29 cellular contexts compared by ENCODE assay signal in the genomic region with DNA sequence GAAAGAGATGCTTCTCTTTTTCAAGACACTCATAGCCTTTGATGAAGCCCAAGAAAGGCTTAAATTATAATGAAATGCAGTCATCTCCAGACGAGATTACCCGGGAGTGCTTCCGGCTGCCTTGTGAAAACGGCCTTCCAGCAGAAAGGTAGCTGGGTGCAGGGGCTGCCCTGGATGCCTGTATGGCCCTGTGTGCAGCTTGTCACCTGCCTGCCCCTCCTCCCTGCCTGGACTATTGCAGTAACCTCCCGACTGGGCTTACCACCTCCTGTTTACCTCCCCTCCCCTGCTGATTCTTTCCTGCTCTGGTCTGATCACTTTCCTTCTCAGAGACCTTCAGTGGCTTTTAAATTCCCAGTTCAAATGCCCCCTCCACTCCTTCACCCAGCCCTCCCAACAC.
DNase-seq lines count a peak whose midpoint lies in the region; ATAC-seq and TF ChIP-seq lines count a peak whose summit lies in the region.
"Had no signal": no experiment of that assay in that cellular context is flagged by ENCODE, and none has a peak within 500 bp of the region (broad histone marks: within the 10 kb centered on the region; RNA-seq: fewer than 3 reads in every experiment).

No MANE protein-coding gene starts in this region.

- peak overlapping the region; percentile 16 for H3K9ac ChIP-seq in mesendoderm (ENCODE audit: low read length)

- no peak overlapping the region for H3K27ac ChIP-seq in right cardiac atrium (ENCODE audit: low read length)
- H3K27ac ChIP-seq in mesendoderm (ENCODE audit: low read depth, low read length) = peak overlapping the region; percentile 96
- no peak overlapping the region for H3K27ac ChIP-seq in sigmoid colon
- H3K27ac ChIP-seq in esophagus muscularis mucosa (replicated peaks in 1 of 4) = no peak overlapping the region
- H3K27ac ChIP-seq in gastrocnemius medialis = peak overlapping the region in 1 of 4 donors; percentile 70
- H3K27ac ChIP-seq: epithelial cell of prostate, heart right ventricle, left ventricle myocardium inferior, VCaP had no signal

- H3K27me3 ChIP-seq in right cardiac atrium (ENCODE audit: control insufficient read depth, insufficient read depth) (no peaks in the 10 kb centered on the region), mesendoderm (ENCODE audit: insufficient read depth, low read length, poor library complexity) (no peaks in the 10 kb centered on the region), sigmoid colon (peaks cover 0 to 34% (median 4%) of the 10 kb centered on the region in 3 donors), esophagus muscularis mucosa (peaks cover 0 to 55% (median 5%) of the 10 kb centered on the region in 4 donors), gastrocnemius medialis (peaks cover 0 to 8% (median 5%) of the 10 kb centered on the region in 3 donors)
- H3K27me3 ChIP-seq: uterus had no signal

- H3K23ac ChIP-seq in mesendoderm (ENCODE audit: low read length) = no peak overlapping the region

- peak overlapping the region; percentile 10 for H2BK15ac ChIP-seq in mesendoderm (replicated peaks; ENCODE audit: low read depth)

- peak overlapping the region; percentile 42 for H3K4me3 Mint-ChIP-seq in type B pancreatic cell
- H3K4me3 Mint-ChIP-seq: activated CD8-positive, alpha-beta memory T cell treated with anti-CD3 and anti-CD28 coated beads, Interleukin-2, amount 10 ng/mL, durations not matched to agents 7 days and 5 days; activated T-helper 1 cell treated with anti-CD3 and anti-CD28 coated beads, Interleukin-12 subunit alpha, Interleukin-12 subunit beta, Interleukin-2, Interleukin-4 antibody, amounts not matched to agents 30 ng/mL and 10 ng/mL and 1 ng/mL, durations not matched to agents 14 hours and 24 hours and 36 hours; CD8-positive, alpha-beta memory T cell; immature natural killer cell; stimulated activated memory B cell treated with anti-CD40 and anti-IgM and Interleukin-4, amounts not matched to agents 10 μg/mL and 1 μg/mL and 100 μg/mL, for 72 hours had no signal

- in situ Hi-C loops in gastrocnemius medialis (cut with MboI; ENCODE audit: low sequenced_read_pairs in 4 of 4) = no loop called here

- H2AK5ac ChIP-seq in mesendoderm (ENCODE audit: low read length) = peak overlapping the region; percentile 31

- H3K4me3 ChIP-seq in right cardiac atrium (ENCODE audit: low read length) (no peak overlapping the region), mesendoderm (ENCODE audit: low read length) (no peak overlapping the region), sigmoid colon (no peak overlapping the region), esophagus muscularis mucosa (no peak overlapping the region), gastrocnemius medialis (no peak overlapping the region)
- H3K4me3 ChIP-seq: heart right ventricle, left ventricle myocardium inferior, uterus had no signal

- H3K79me1 ChIP-seq in mesendoderm (ENCODE audit: low read length) = no peaks in the 10 kb centered on the region

- 39% methylated on average over 5 of the region's 5 CpGs for WGBS in right cardiac atrium
- WGBS in mesendoderm (ENCODE audit: extremely low coverage, insufficient coverage, low lambda C conversion rate) = no CpG with 5 or more reads among the region's 5 CpGs
- WGBS in sigmoid colon, 2 donors = 42 to 49% methylated on average over 5 of the region's 5 CpGs
- WGBS in esophagus muscularis mucosa = 54% methylated on average over 5 of the region's 5 CpGs

- no peak overlapping the region for H3K4me2 ChIP-seq in mesendoderm (ENCODE audit: low read length)

- H3K9me3 ChIP-seq in right cardiac atrium (ENCODE audit: control insufficient read depth, low read length) (no peaks in the 10 kb centered on the region), sigmoid colon (no peaks in the 10 kb centered on the region), esophagus muscularis mucosa (no peaks in the 10 kb centered on the region), gastrocnemius medialis (no peaks in the 10 kb centered on the region)
- H3K9me3 ChIP-seq: heart right ventricle, left ventricle myocardium inferior, uterus had no signal

- TF ChIP-seq CTCF in type B pancreatic cell (conservative IDR thresholded peaks at IDR 0.05) (no peak), sigmoid colon (IDR thresholded peaks at IDR 0.05) (no peak), esophagus muscularis mucosa (IDR thresholded peaks at IDR 0.05) (no peak), gastrocnemius medialis (IDR thresholded peaks at IDR 0.05 in 4 of 5, conservative IDR thresholded peaks at IDR 0.05 in 1 of 5) (no peak)

- TF ChIP-seq EP300 in sigmoid colon (IDR thresholded peaks at IDR 0.05) = no peak
- no peak for TF ChIP-seq EP300 in esophagus muscularis mucosa (IDR thresholded peaks at IDR 0.05)

- no peak for TF ChIP-seq POLR2A in sigmoid colon (IDR thresholded peaks at IDR 0.05)
- no peak for TF ChIP-seq POLR2A in esophagus muscularis mucosa (IDR thresholded peaks at IDR 0.05; ENCODE audit: low read depth)
- TF ChIP-seq POLR2A in gastrocnemius medialis (IDR thresholded peaks at IDR 0.05) = no peak

- H3K4me1 ChIP-seq in right cardiac atrium (ENCODE audit: control insufficient read depth, insufficient read depth, low read length) (no peaks in the 10 kb centered on the region), mesendoderm (ENCODE audit: control insufficient read depth, low read depth, low read length) (peaks cover 20% of the 10 kb centered on the region), sigmoid colon (no peaks in the 10 kb centered on the region), esophagus muscularis mucosa (no peaks in the 10 kb centered on the region), gastrocnemius medialis (peaks cover 6 to 11% of the 10 kb centered on the region in 2 donors)
- H3K4me1 ChIP-seq: heart right ventricle, left ventricle myocardium inferior, uterus had no signal

- no peak overlapping the region for H3K27ac Mint-ChIP-seq in type B pancreatic cell
- H3K27ac Mint-ChIP-seq: activated CD8-positive, alpha-beta memory T cell treated with anti-CD3 and anti-CD28 coated beads, Interleukin-2, amount 10 ng/mL, durations not matched to agents 7 days and 5 days; activated T-helper 1 cell treated with anti-CD3 and anti-CD28 coated beads, Interleukin-12 subunit alpha, Interleukin-12 subunit beta, Interleukin-2, Interleukin-4 antibody, amounts not matched to agents 30 ng/mL and 10 ng/mL and 1 ng/mL, durations not matched to agents 14 hours and 24 hours and 36 hours; CD8-positive, alpha-beta memory T cell; immature natural killer cell; stimulated activated memory B cell treated with anti-CD40 and anti-IgM and Interleukin-4, amounts not matched to agents 10 μg/mL and 1 μg/mL and 100 μg/mL, for 72 hours had no signal

- peak overlapping the region; percentile 66 for H3K56ac ChIP-seq in mesendoderm (ENCODE audit: low read length)

- no peaks in the 10 kb centered on the region for H3K79me2 ChIP-seq in mesendoderm (ENCODE audit: control insufficient read depth, insufficient read depth, low read length)

- H2BK120ac ChIP-seq in mesendoderm (ENCODE audit: low read depth, low read length) = peak overlapping the region; percentile 84

- no peaks in the 10 kb centered on the region for H3K36me3 Mint-ChIP-seq in type B pancreatic cell
- H3K36me3 Mint-ChIP-seq: activated CD8-positive, alpha-beta memory T cell treated with anti-CD3 and anti-CD28 coated beads, Interleukin-2, amount 10 ng/mL, durations not matched to agents 7 days and 5 days; CD8-positive, alpha-beta memory T cell; immature natural killer cell; stimulated activated memory B cell treated with anti-CD40 and anti-IgM and Interleukin-4, amounts not matched to agents 10 μg/mL and 1 μg/mL and 100 μg/mL, for 72 hours had no signal

- H3K36me3 ChIP-seq in mesendoderm (ENCODE audit: control insufficient read depth, insufficient read depth, low read length) (no peaks in the 10 kb centered on the region), sigmoid colon (no peaks in the 10 kb centered on the region), esophagus muscularis mucosa (no peaks in the 10 kb centered on the region), gastrocnemius medialis (no peaks in the 10 kb centered on the region)
- H3K36me3 ChIP-seq: heart right ventricle, left ventricle myocardium inferior, uterus had no signal

- H4K8ac ChIP-seq in mesendoderm (ENCODE audit: low read depth, low read length) = no peak overlapping the region

- H3K18ac ChIP-seq in mesendoderm (ENCODE audit: low read length) = peak overlapping the region; percentile 91

- peak overlapping the region; percentile 52 for H2BK5ac ChIP-seq in mesendoderm (ENCODE audit: low read length)

- peaks cover 52% of the 10 kb centered on the region for H3K4me1 Mint-ChIP-seq in type B pancreatic cell (ENCODE audit: unreplicated experiment)
- H3K4me1 Mint-ChIP-seq: activated CD8-positive, alpha-beta memory T cell treated with anti-CD3 and anti-CD28 coated beads, Interleukin-2, amount 10 ng/mL, durations not matched to agents 7 days and 5 days; CD8-positive, alpha-beta memory T cell; immature natural killer cell; stimulated activated memory B cell treated with anti-CD40 and anti-IgM and Interleukin-4, amounts not matched to agents 10 μg/mL and 1 μg/mL and 100 μg/mL, for 72 hours had no signal

- ATAC-seq in right cardiac atrium = no peak
- ATAC-seq in gastrocnemius medialis = no peak
- ATAC-seq: activated CD8-positive, alpha-beta memory T cell treated with anti-CD3 and anti-CD28 coated beads, Interleukin-2, amount 10 ng/mL, durations not matched to agents 7 days and 5 days; heart right ventricle; stimulated activated memory B cell treated with anti-CD40 and anti-IgM and Interleukin-4, amounts not matched to agents 10 μg/mL and 1 μg/mL and 100 μg/mL, for 72 hours had no signal

- H3K27me3 Mint-ChIP-seq in type B pancreatic cell = peaks cover 22% of the 10 kb centered on the region

- DNase-seq in cardiac septum (ENCODE audit: low spot score) = peak; percentile 57
- DNase-seq in right cardiac atrium = no peak
- DNase-seq in cerebellar cortex (ENCODE audit: low spot score) = peak; percentile 31
- peak; percentile 83 for DNase-seq in mesendoderm
- no peak for DNase-seq in type B pancreatic cell (ENCODE audit: extremely low spot score, unreplicated experiment)
- DNase-seq in sigmoid colon = no peak
- no peak for DNase-seq in esophagus muscularis mucosa (ENCODE audit: extremely low spot score)
- no peak for DNase-seq in gastrocnemius medialis
- DNase-seq: activated CD4-positive, alpha-beta T cell treated with anti-CD3 and anti-CD28 coated beads, Interleukin-2, amount 50 U/mL, for 1 hour; activated CD8-positive, alpha-beta memory T cell treated with anti-CD3 and anti-CD28 coated beads, Interleukin-2, amount 10 ng/mL, durations not matched to agents 7 days and 5 days; activated naive CD4-positive, alpha-beta T cell treated with anti-CD3 and anti-CD28 coated beads, Interleukin-2, amount 50 U/mL, for 16 hours; AML-193; anterior cingulate cortex; CD8-positive, alpha-beta memory T cell; DMS53; GF-D8; heart right ventricle; immature natural killer cell; Kasumi-1; left ventricle myocardium inferior; MV-4-11; NCI-H187; NCI-H748 treated with DMSO at 0.1 percent for 48 hours; stimulated activated CD4-positive, alpha-beta T cell treated with anti-CD3 and anti-CD28 coated beads, Interleukin-2, amount 100 ng/mL, for 48 hours; uterus had no signal

- H3K4ac ChIP-seq in mesendoderm (ENCODE audit: low read depth, low read length) = peak overlapping the region; percentile 92

- no peaks in the 10 kb centered on the region for H3K9me3 Mint-ChIP-seq in type B pancreatic cell
- H3K9me3 Mint-ChIP-seq: activated T-helper 1 cell treated with anti-CD3 and anti-CD28 coated beads, Interleukin-12 subunit alpha, Interleukin-12 subunit beta, Interleukin-2, Interleukin-4 antibody, amounts not matched to agents 30 ng/mL and 10 ng/mL and 1 ng/mL, durations not matched to agents 14 hours and 24 hours and 36 hours; CD8-positive, alpha-beta memory T cell; immature natural killer cell; stimulated activated memory B cell treated with anti-CD40 and anti-IgM and Interleukin-4, amounts not matched to agents 10 μg/mL and 1 μg/mL and 100 μg/mL, for 72 hours had no signal

- H4K5ac ChIP-seq in mesendoderm (ENCODE audit: low read length) = no peak overlapping the region

- intact Hi-C loops in cardiac septum (cut with DNase I) (no loop called here), right cardiac atrium (cut with DNase I) (no loop called here), sigmoid colon (cut with DNase I) (no loop called here), esophagus muscularis mucosa (cut with DNase I) (no loop called here), gastrocnemius medialis (cut with DNase I; ENCODE audit: low total_unique reads) (no loop called here)

Comparison
In these comparisons a context has a peak if more than half of its experiments do, and no peak if none do; other contexts are left out.
1. DNase-seq: peak in cardiac septum (single experiment), cerebellar cortex (single experiment) and mesendoderm (single experiment); none in right cardiac atrium (0 of 3), type B pancreatic cell (single experiment), sigmoid colon (single experiment), esophagus muscularis mucosa (single experiment) and gastrocnemius medialis (0 of 2).